ENCODE assay signal across 11 cellular contexts in the genomic region with DNA sequence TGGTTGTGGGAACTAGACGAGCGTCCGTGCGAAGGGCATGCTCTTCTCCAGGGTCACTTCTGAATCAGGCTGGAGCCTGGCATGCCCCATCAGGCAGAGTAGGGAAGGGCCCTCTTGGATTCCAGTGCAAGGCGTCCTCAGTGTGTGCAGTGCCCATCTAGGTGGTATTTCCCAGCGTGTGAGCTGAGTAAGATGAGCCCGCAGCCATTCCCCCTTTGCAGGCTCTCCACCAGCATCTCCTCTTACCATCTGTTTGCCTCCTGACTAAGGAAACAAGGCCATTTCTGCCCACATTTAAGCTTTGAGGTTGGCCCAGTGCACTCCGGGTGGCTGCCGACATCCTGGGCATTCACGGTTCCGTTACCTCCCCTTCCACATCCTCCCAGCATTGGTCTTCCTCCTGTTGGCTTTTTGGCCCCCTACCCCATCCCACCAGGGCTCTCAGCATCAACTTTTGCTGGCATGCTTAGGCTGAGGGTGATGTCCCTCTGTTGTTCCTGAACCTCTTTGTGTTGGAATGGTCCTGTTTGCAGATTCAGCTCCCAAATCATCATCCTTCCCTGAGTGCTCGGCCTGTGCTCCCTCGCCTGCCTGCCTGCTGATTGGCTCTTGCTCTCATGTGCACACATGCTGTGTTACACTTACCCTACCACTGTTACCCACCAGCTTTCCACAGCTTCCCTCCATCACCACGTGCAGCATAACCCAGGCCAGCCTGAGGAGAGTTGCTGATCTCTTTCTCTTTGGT. TPM values are rescaled to one million over a fixed set of nuclear protein-coding genes. Genes with fewer than 3 reads are reported as not detected.
DNase-seq lines count a peak whose midpoint lies in the region; ATAC-seq and TF ChIP-seq lines count a peak whose summit lies in the region.
"Had no signal": no experiment of that assay in that cellular context is flagged by ENCODE, and none has a peak within 500 bp of the region (broad histone marks: within the 10 kb centered on the region; RNA-seq: fewer than 3 reads in every experiment).

No MANE protein-coding gene starts in this region.

- POLR2A ChIA-PET in MCF 10A (lab: Yijun Ruan, JAX): interaction anchor here (0.5 to 7.6 kb wide), 7 partner anchors 10 to 545 kb away, joined by 3 to 72 read pairs (median 3); partner anchors contain the start of genes CEP68 and RAB1A

- intact Hi-C loops in MCF 10A (cut with micrococcal nuclease) (loop anchor here (10.0 kb wide), 1 partner anchor 57 kb away; no protein-coding TSS in a partner anchor), mammary epithelial cell (cut with micrococcal nuclease) (loop anchor here (1.0 kb wide), 1 partner anchor 101 kb away; no protein-coding TSS in a partner anchor), vagina (cut with DNase I) (no loop called here)

- peak in 1 of 2 donors; percentile 12 for ATAC-seq in activated naive CD4-positive, alpha-beta T cell treated with anti-CD3 and anti-CD28 coated beads, Interleukin-2, amount 50 U/mL, for 72 hours
- no peak for ATAC-seq in HG03442 (IDR thresholded peaks at IDR 0.05; ENCODE audit: unreplicated experiment)
- no peak for ATAC-seq in HG03432 (IDR thresholded peaks at IDR 0.05; ENCODE audit: unreplicated experiment)

- BruUV-seq in MCF 10A (replicated peaks; lab: Mats Ljungman, UMichigan): no TSS peak
- no TSS peak for BruUV-seq in mammary epithelial cell (replicated peaks; lab: Mats Ljungman, UMichigan)

- peaks cover 31% of the 10 kb centered on the region for H3K4me1 Mint-ChIP-seq in MCF 10A (ENCODE audit: insufficient read depth, unreplicated experiment)

- H3K9ac ChIP-seq in mammary epithelial cell (ENCODE audit: insufficient read depth, low read length): no peak overlapping the region

- no peak overlapping the region for H3K4me3 ChIP-seq in mammary epithelial cell (replicated peaks in 1 of 3; ENCODE audit: insufficient read depth in 1 of 3, low read depth in 2 of 3, low read length in 3 of 3)
- no peak overlapping the region for H3K4me3 ChIP-seq in vagina

- H3K9me3 Mint-ChIP-seq in MCF 10A (ENCODE audit: unreplicated experiment): no peaks in the 10 kb centered on the region
- H3K9me3 Mint-ChIP-seq in activated naive CD4-positive, alpha-beta T cell treated with anti-CD3 and anti-CD28 coated beads, Interleukin-2, amount 50 U/mL, for 72 hours: no peaks in the 10 kb centered on the region

- dilution Hi-C loops in mammary epithelial cell (cut with HindIII; ENCODE audit: low sequenced_read_pairs): no loop called here

- CTCF ChIA-PET in MCF 10A (lab: Yijun Ruan, JAX) (interaction anchor here (0.6 to 1.9 kb wide), 8 partner anchors 10 to 1800 kb away, joined by 3 to 6 read pairs (median 4); no protein-coding TSS in a partner anchor), mammary epithelial cell (lab: Charles Lee; ENCODE audit: low non-redundant PET) (no interaction called here)

- no peak for TF ChIP-seq POLR2A in vagina (IDR thresholded peaks at IDR 0.05)

- H3K4me2 ChIP-seq in mammary epithelial cell (ENCODE audit: insufficient read depth, low read depth, low read length): no peak overlapping the region

- no peak overlapping the region for H3K4me3 Mint-ChIP-seq in MCF 10A (ENCODE audit: unreplicated experiment)

- no peaks in the 10 kb centered on the region for H3K27me3 ChIP-seq in mammary epithelial cell (ENCODE audit: insufficient read depth, low read length)
- no peaks in the 10 kb centered on the region for H3K27me3 ChIP-seq in layer of hippocampus (ENCODE audit: control insufficient read depth, insufficient read depth, low read length)
- H3K27me3 ChIP-seq in vagina: no peaks in the 10 kb centered on the region

- H3K27ac ChIP-seq in mammary epithelial cell (ENCODE audit: insufficient read depth, low read depth, low read length) (no peak overlapping the region), layer of hippocampus (ENCODE audit: low read depth, low read length) (peak overlapping the region; percentile 24), vagina (peak overlapping the region; percentile 38)

- in situ Hi-C loops in mammary epithelial cell (cut with MboI; ENCODE audit: low sequenced_read_pairs in 2 of 2): loop anchor here (10.0 to 25.0 kb wide), 2 partner anchors 494 to 507 kb away; no protein-coding TSS in a partner anchor

- no peak for DNase-seq in MCF 10A (ENCODE audit: unreplicated experiment)
- DNase-seq in mammary epithelial cell: no peak
- no peak for DNase-seq in activated naive CD4-positive, alpha-beta T cell treated with anti-CD3 and anti-CD28 coated beads, Interleukin-2, amount 50 U/mL, for 72 hours (ENCODE audit: low spot score in 2 of 2)
- DNase-seq in vagina (ENCODE audit: extremely low spot score in 2 of 2): no peak
- DNase-seq in OCI-M2 (lab: John Stamatoyannopoulos, UW; ENCODE audit: unreplicated experiment): no peak
- DNase-seq: activated CD4-positive, CD25-positive, alpha-beta regulatory T cell treated with anti-CD3 and anti-CD28 coated beads, Interleukin-2, amount 50 U/mL, for 72 hours; SHP77 treated with DMSO at 0.1 percent for 48 hours; stimulated activated CD4-positive, alpha-beta T cell treated with anti-CD3 and anti-CD28 coated beads, Interleukin-12 subunit alpha, Interleukin-12 subunit beta, amount 100 ng/mL, for 4 hours had no signal

- peak overlapping the region; percentile 78 for H3K27ac Mint-ChIP-seq in MCF 10A (ENCODE audit: low read depth, unreplicated experiment)
- peak overlapping the region; percentile 62 to 81 for H3K27ac Mint-ChIP-seq in activated naive CD4-positive, alpha-beta T cell treated with anti-CD3 and anti-CD28 coated beads, Interleukin-2, amount 50 U/mL, for 72 hours

- peaks cover 18% of the 10 kb centered on the region for H3K36me3 Mint-ChIP-seq in MCF 10A (ENCODE audit: insufficient read depth, unreplicated experiment)
- no peaks in the 10 kb centered on the region for H3K36me3 Mint-ChIP-seq in activated naive CD4-positive, alpha-beta T cell treated with anti-CD3 and anti-CD28 coated beads, Interleukin-2, amount 50 U/mL, for 72 hours

- peaks cover 31% of the 10 kb centered on the region for H3K79me2 ChIP-seq in mammary epithelial cell (ENCODE audit: insufficient read depth, low read length)

- H3K36me3 ChIP-seq in mammary epithelial cell (ENCODE audit: insufficient read depth, low read length) (no peaks in the 10 kb centered on the region), vagina (peaks cover 0 to 24% of the 10 kb centered on the region in 2 donors)

- TF ChIP-seq CTCF in MCF 10A (IDR thresholded peaks at IDR 0.05; ENCODE audit: unreplicated experiment) (no peak), mammary epithelial cell (conservative IDR thresholded peaks at IDR 0.05 in 1 of 2, IDR thresholded peaks at IDR 0.05 in 1 of 2; ENCODE audit: extremely low read depth in 1 of 2, insufficient read depth in 1 of 2, low read depth in 1 of 2, low read length in 2 of 2) (no peak), vagina (IDR thresholded peaks at IDR 0.05) (no peak)

- 91% methylated on average over 14 of the region's 14 CpGs for WGBS in mammary epithelial cell (ENCODE audit: low coverage, missing lambda C conversion rate)

- no peaks in the 10 kb centered on the region for H3K27me3 Mint-ChIP-seq in MCF 10A (ENCODE audit: insufficient read depth, unreplicated experiment)

- H3K9me3 ChIP-seq in mammary epithelial cell (replicated peaks; ENCODE audit: insufficient read depth, low read length) (no peaks in the 10 kb centered on the region), vagina (no peaks in the 10 kb centered on the region)

- H2AFZ ChIP-seq in mammary epithelial cell (ENCODE audit: low read depth, low read length): no peak overlapping the region

- H4K20me1 ChIP-seq in mammary epithelial cell (ENCODE audit: insufficient read depth, low read length): no peaks in the 10 kb centered on the region

- peaks cover 60% of the 10 kb centered on the region for H3K4me1 ChIP-seq in mammary epithelial cell (ENCODE audit: insufficient read depth, low read length)
- peaks cover 82% of the 10 kb centered on the region for H3K4me1 ChIP-seq in vagina

RNA-seq across cellular contexts. Expression of gene CEP68, which starts 11.8 kb away (rescaled TPM):
- 5.4 and 7.2 TPM in 2 replicates for total RNA-seq in MCF 10A (2022)
- total RNA-seq in mammary epithelial cell: 1 to 10 TPM; 9.0 to 9.3 TPM
- polyA plus RNA-seq in mammary epithelial cell: 4.4 TPM
- 15.0 TPM for polyA minus RNA-seq in mammary epithelial cell
- total RNA-seq in activated naive CD4-positive, alpha-beta T cell treated with anti-CD3 and anti-CD28 coated beads, Interleukin-2, amount 50 U/mL, for 72 hours: 1 to 10 TPM; 4.1 to 4.2 TPM
- total RNA-seq in vagina: 25.0 TPM
